ENCODE assay signal across 8 cellular contexts in genomic region chr9:89154651-89155336, GRCh38. TPM values are rescaled to one million over a fixed set of nuclear protein-coding genes. Genes with fewer than 3 reads are reported as not detected.
DNase-seq lines count a peak whose midpoint lies in the region; ATAC-seq and TF ChIP-seq lines count a peak whose summit lies in the region.

No MANE protein-coding gene starts in this region.

- peaks cover 16% of the 10 kb centered on the region for H3K4me1 Mint-ChIP-seq in chondrocyte (ENCODE audit: low read depth)

- H3K27me3 Mint-ChIP-seq in chondrocyte (ENCODE audit: low read depth) = peaks cover 2% of the 10 kb centered on the region

- ATAC-seq in GM21786 (IDR thresholded peaks at IDR 0.05; ENCODE audit: unreplicated experiment) = no peak
- no peak for ATAC-seq in GM19463 (IDR thresholded peaks at IDR 0.05; ENCODE audit: unreplicated experiment)

- peak overlapping the region; percentile 85 for H3K27ac Mint-ChIP-seq in chondrocyte (ENCODE audit: unreplicated experiment)

- DNase-seq in SIG-M5 treated with dmso at 0.1 percent for 504 hours (lab: John Stamatoyannopoulos, UW; ENCODE audit: unreplicated experiment) (peak; percentile 35), SIG-M5 (lab: John Stamatoyannopoulos, UW) (no peak), NOMO-1 treated with dmso at 0.1 percent for 144 hours (lab: John Stamatoyannopoulos, UW; ENCODE audit: unreplicated experiment) (peak; percentile 4), chondrocyte (ENCODE audit: low spot score) (no peak), renal cortical epithelial cell (ENCODE audit: low read depth) (peak; percentile 91), NCI-H82 treated with DMSO at 0.1 percent for 48 hours (lab: John Stamatoyannopoulos, UW; ENCODE audit: unreplicated experiment) (no peak)

- peak overlapping the region; percentile 18 for H3K4me3 Mint-ChIP-seq in chondrocyte (ENCODE audit: unreplicated experiment)

- no peaks in the 10 kb centered on the region for H3K36me3 Mint-ChIP-seq in chondrocyte (ENCODE audit: low read depth)

- TF ChIP-seq CTCF in chondrocyte (IDR thresholded peaks at IDR 0.05) = no peak

- no peaks in the 10 kb centered on the region for H3K9me3 Mint-ChIP-seq in chondrocyte (ENCODE audit: low read depth)

RNA-seq across cellular contexts. Expression of gene SHC3, which starts 23.8 kb away (rescaled TPM):
- total RNA-seq in chondrocyte (0.10 to 0.64 TPM (median 0.30 TPM) in 3 replicates), renal cortical epithelial cell (1.1 and 2.1 TPM in 2 replicates)

Comparison
In these comparisons a context has a peak if more than half of its experiments do, and no peak if none do; other contexts are left out.
1. DNase-seq: peak in SIG-M5 treated with dmso at 0.1 percent for 504 hours (single experiment), NOMO-1 treated with dmso at 0.1 percent for 144 hours (single experiment) and renal cortical epithelial cell (single experiment); none in SIG-M5 (single experiment), chondrocyte (single experiment) and NCI-H82 treated with DMSO at 0.1 percent for 48 hours (single experiment).